Comparison of ENCODE assay signal across 8 cellular contexts in the genomic region with DNA sequence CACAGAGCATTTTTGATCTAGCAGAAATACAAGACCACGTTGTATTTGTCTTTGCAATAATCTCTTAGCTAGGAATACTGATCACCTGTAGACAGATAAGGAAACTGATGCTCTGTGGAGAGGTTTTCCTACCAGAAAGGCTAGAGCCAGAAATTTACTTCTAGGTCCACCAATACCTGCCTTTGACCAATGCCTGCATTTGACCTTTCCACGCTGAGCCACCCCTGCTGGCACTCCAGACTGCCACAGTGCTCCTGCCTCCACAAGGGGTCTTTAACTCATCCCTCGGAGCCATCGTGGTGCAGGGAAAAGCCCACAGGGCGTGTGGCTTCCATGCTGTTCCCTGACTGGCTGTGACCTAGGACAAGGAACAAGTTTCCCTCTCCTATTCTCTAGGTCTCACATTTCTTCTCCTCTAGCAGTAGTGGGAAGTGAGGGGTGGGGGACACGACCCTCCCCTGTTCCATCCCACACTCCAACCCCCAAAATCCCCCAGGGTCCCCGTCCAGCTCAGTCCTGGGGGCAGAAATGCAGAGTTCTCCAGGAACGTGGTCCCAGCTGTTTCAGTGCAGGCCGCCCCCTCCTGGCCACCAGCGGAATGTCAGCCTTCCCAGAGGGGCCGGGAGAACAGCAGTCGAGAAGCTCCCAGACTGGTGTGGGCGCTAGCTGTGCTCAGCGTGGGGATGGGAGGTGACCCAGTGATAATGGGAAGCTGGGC. TPM values are rescaled to one million over a fixed set of nuclear protein-coding genes. Genes with fewer than 3 reads are reported as not detected.
DNase-seq lines count a peak whose midpoint lies in the region; ATAC-seq lines count a peak whose summit lies in the region.

No MANE protein-coding gene starts in this region.

- H3K4me3 Mint-ChIP-seq in activated CD4-positive, alpha-beta T cell treated with anti-CD3 and anti-CD28 coated beads for 36 hours: no peak overlapping the region

- intact Hi-C loops in activated CD4-positive, alpha-beta T cell treated with anti-CD3 and anti-CD28 coated beads for 36 hours (cut with DNase I, micrococcal nuclease): loop anchor here (1.0 to 2.0 kb wide), 2 partner anchors 160 kb away; no protein-coding TSS in a partner anchor

- H3K36me3 Mint-ChIP-seq in activated CD4-positive, alpha-beta T cell treated with anti-CD3 and anti-CD28 coated beads for 36 hours (ENCODE audit: low read depth): no peaks in the 10 kb centered on the region

- ATAC-seq in activated CD4-positive, alpha-beta T cell treated with anti-CD3 and anti-CD28 coated beads for 36 hours: peak; percentile 89
- peak; percentile 82 for ATAC-seq in left lobe of liver
- no peak for ATAC-seq in HG02884 (IDR thresholded peaks at IDR 0.05; ENCODE audit: unreplicated experiment)

- CTCF ChIA-PET in activated CD4-positive, alpha-beta T cell treated with anti-CD3 and anti-CD28 coated beads for 36 hours (lab: Charles Lee): interaction anchor here (0.6 to 3.1 kb wide), 22 partner anchors 10 to 421 kb away, joined by 3 to 16 read pairs (median 3); no protein-coding TSS in a partner anchor

- H3K4me1 Mint-ChIP-seq in activated CD4-positive, alpha-beta T cell treated with anti-CD3 and anti-CD28 coated beads for 36 hours: peaks cover 4% of the 10 kb centered on the region

- no peak overlapping the region for H3K27ac Mint-ChIP-seq in activated CD4-positive, alpha-beta T cell treated with anti-CD3 and anti-CD28 coated beads for 36 hours

- peak; percentile 29 for DNase-seq in SKM-1 treated with dmso at 0.1 percent for 144 hours (lab: John Stamatoyannopoulos, UW; ENCODE audit: unreplicated experiment)
- no peak for DNase-seq in SKM-1 (lab: John Stamatoyannopoulos, UW; ENCODE audit: unreplicated experiment)
- peak; percentile 53 for DNase-seq in NCI-H146 (lab: John Stamatoyannopoulos, UW)
- DNase-seq in activated CD4-positive, alpha-beta T cell treated with anti-CD3 and anti-CD28 coated beads for 36 hours: peak; percentile 80
- peak; percentile 66 for DNase-seq in cerebellar cortex (ENCODE audit: low spot score)
- DNase-seq in left lobe of liver (ENCODE audit: low spot score): peak; percentile 73
- DNase-seq in stimulated activated CD4-positive, alpha-beta T cell treated with anti-CD3 and anti-CD28 coated beads, Interleukin-2, amount 100 ng/mL, for 48 hours: peak; percentile 60

- no peaks in the 10 kb centered on the region for H3K9me3 Mint-ChIP-seq in activated CD4-positive, alpha-beta T cell treated with anti-CD3 and anti-CD28 coated beads for 36 hours (ENCODE audit: low read depth)

- POLR2A ChIA-PET in activated CD4-positive, alpha-beta T cell treated with anti-CD3 and anti-CD28 coated beads for 36 hours (lab: Charles Lee): interaction anchor here (0.7 kb wide), 1 partner anchor 513 kb away, joined by 3 read pairs; no protein-coding TSS in a partner anchor

- H3K27me3 Mint-ChIP-seq in activated CD4-positive, alpha-beta T cell treated with anti-CD3 and anti-CD28 coated beads for 36 hours: peaks cover 38% of the 10 kb centered on the region

RNA-seq across cellular contexts. Expression of gene ELN, which starts 1.4 kb away (rescaled TPM):
- not detected for total RNA-seq in activated CD4-positive, alpha-beta T cell treated with anti-CD3 and anti-CD28 coated beads for 36 hours
- 8.1 TPM for total RNA-seq in left lobe of liver

RNA-seq across cellular contexts. Expression of gene LIMK1, which starts 57.0 kb away (rescaled TPM):
- 10 to 100 TPM; 12.5 to 14.8 TPM for total RNA-seq in activated CD4-positive, alpha-beta T cell treated with anti-CD3 and anti-CD28 coated beads for 36 hours
- total RNA-seq in left lobe of liver: 3.7 TPM
